Comparison of ENCODE assay signal across 13 cellular contexts in the genomic region with DNA sequence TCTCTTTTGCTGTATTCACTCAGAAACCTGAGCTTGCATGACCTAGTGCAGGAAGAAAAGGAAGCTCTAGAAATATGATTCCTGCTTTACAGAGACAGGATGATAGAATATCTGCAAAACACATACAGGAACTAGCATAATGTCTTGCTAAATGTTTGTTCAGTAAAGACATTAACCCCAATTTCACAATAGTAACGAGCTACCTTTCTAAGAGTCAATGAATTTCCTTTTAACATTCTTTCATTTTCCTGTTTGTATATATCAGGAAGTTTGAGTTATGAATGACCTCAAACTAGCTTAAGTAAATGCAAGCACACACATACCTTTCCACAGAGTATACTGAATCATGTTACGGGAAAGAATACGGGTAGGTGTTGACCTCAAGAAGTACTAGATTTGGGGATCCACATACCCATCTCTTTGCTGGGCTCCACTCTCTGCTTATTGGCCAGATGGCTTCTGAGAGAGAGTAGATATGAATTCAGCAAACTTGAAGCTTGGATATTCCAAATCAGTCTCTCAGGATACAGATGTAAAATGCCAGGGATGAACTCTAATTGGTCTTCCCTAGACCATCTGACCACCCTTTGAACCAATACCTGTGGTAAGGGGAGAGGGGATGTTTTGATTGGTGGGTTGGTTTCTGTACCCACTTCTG. TPM values are rescaled to one million over a fixed set of nuclear protein-coding genes. Genes with fewer than 3 reads are reported as not detected.
A peak's percentile ranks its signal among the peaks of the same experiment; 100 is the strongest.
DNase-seq lines count a peak whose midpoint lies in the region; ATAC-seq, FAIRE-seq and TF ChIP-seq lines count a peak whose summit lies in the region.
"Had no signal": no experiment of that assay in that cellular context is flagged by ENCODE, and none has a peak within 500 bp of the region (broad histone marks: within the 10 kb centered on the region; RNA-seq: fewer than 3 reads in every experiment).

No MANE protein-coding gene starts in this region.

- WGBS in small intestine, 3 donors, result 52 to 61% (median 59%) methylated on average over 3 of the region's 3 CpGs

- no peaks in the 10 kb centered on the region for H3K36me3 ChIP-seq in small intestine (ENCODE audit: control insufficient read depth in 2 of 2, insufficient read depth in 2 of 2, low read length in 2 of 2)

- H3K9me3 ChIP-seq in AG04450 (ENCODE audit: control insufficient read depth, insufficient read depth, low read length), result no peaks in the 10 kb centered on the region
- no peaks in the 10 kb centered on the region for H3K9me3 ChIP-seq in small intestine (ENCODE audit: control insufficient read depth, low read depth)

- H3K4me3 ChIP-seq in AG04450 (ENCODE audit: low read depth, low read length) (no peak overlapping the region), small intestine (ENCODE audit: low read depth in 1 of 2, low read length in 2 of 2) (no peak overlapping the region)

- CTCF ChIA-PET in AG04450 (lab: Charles Lee) (interaction anchor here (0.5 to 3.5 kb wide), 6 partner anchors 45 to 152 kb away, joined by 3 to 13 read pairs (median 4); no protein-coding TSS in a partner anchor), GM10248 (lab: Yijun Ruan, JAX) (interaction anchor here (0.9 to 2.2 kb wide), 5 partner anchors 18 to 135 kb away, joined by 3 to 6 read pairs (median 5); no protein-coding TSS in a partner anchor)

- H3K27me3 ChIP-seq in AG04450 (ENCODE audit: control insufficient read depth, insufficient read depth, low read length) (no peaks in the 10 kb centered on the region), small intestine (ENCODE audit: control insufficient read depth in 2 of 2, insufficient read depth in 2 of 2, low read length in 2 of 2) (no peaks in the 10 kb centered on the region)

- no peak for DNase-seq in AG04450 (ENCODE audit: low read depth, low spot score)
- DNase-seq in HT-29 (ENCODE audit: low spot score), result peak; percentile 50
- peak; percentile 70 for DNase-seq in left kidney (ENCODE audit: low read depth, low spot score)
- DNase-seq in stimulated activated naive B cell treated with anti-CD40 and anti-IgM and Interleukin-4, amounts not matched to agents 10 μg/mL and 1 μg/mL and 100 μg/mL, for 72 hours, result no peak
- DNase-seq in small intestine, result no peak
- no peak for DNase-seq in cardiac septum (ENCODE audit: low spot score)
- DNase-seq in GM10248 (ENCODE audit: extremely low spot score), result no peak
- DNase-seq: COR-L47, NCI-H2227 treated with DMSO at 0.1 percent for 48 hours had no signal

- no peak overlapping the region for H3K4me3 Mint-ChIP-seq in stimulated activated naive B cell treated with anti-CD40 and anti-IgM and Interleukin-4, amounts not matched to agents 10 μg/mL and 1 μg/mL and 100 μg/mL, for 72 hours
- H3K4me3 Mint-ChIP-seq: activated naive CD8-positive, alpha-beta T cell had no signal

- no peaks in the 10 kb centered on the region for H3K9me3 Mint-ChIP-seq in stimulated activated naive B cell treated with anti-CD40 and anti-IgM and Interleukin-4, amounts not matched to agents 10 μg/mL and 1 μg/mL and 100 μg/mL, for 72 hours

- no peaks in the 10 kb centered on the region for H3K4me1 ChIP-seq in small intestine (ENCODE audit: control insufficient read depth in 2 of 2, insufficient read depth in 1 of 2, low read depth in 1 of 2, low read length in 1 of 2)

- H3K36me3 Mint-ChIP-seq in stimulated activated naive B cell treated with anti-CD40 and anti-IgM and Interleukin-4, amounts not matched to agents 10 μg/mL and 1 μg/mL and 100 μg/mL, for 72 hours, result no peaks in the 10 kb centered on the region

- no peak for TF ChIP-seq CTCF in AG04450 (IDR thresholded peaks at IDR 0.05; ENCODE audit: low read depth, low read length)
- no peak for TF ChIP-seq CTCF in VCaP (conservative IDR thresholded peaks at IDR 0.05)
- TF ChIP-seq CTCF in GM10248 (IDR thresholded peaks at IDR 0.05; ENCODE audit: control extremely low read depth, extremely low read depth, low read depth, missing control alignments), result no peak

- ATAC-seq in stimulated activated naive B cell treated with anti-CD40 and anti-IgM and Interleukin-4, amounts not matched to agents 10 μg/mL and 1 μg/mL and 100 μg/mL, for 72 hours (replicated peaks), result no peak

- peaks cover 6 to 13% of the 10 kb centered on the region in 2 donors for H3K27me3 Mint-ChIP-seq in stimulated activated naive B cell treated with anti-CD40 and anti-IgM and Interleukin-4, amounts not matched to agents 10 μg/mL and 1 μg/mL and 100 μg/mL, for 72 hours

- POLR2A ChIA-PET in AG04450 (lab: Yijun Ruan, JAX), result interaction anchor here (0.8 kb wide), 1 partner anchor 133 kb away, joined by 5 read pairs; no protein-coding TSS in a partner anchor
- POLR2A ChIA-PET in GM10248 (lab: Yijun Ruan, JAX), result no interaction called here

- H3K27ac Mint-ChIP-seq in stimulated activated naive B cell treated with anti-CD40 and anti-IgM and Interleukin-4, amounts not matched to agents 10 μg/mL and 1 μg/mL and 100 μg/mL, for 72 hours, result no peak overlapping the region
- H3K27ac Mint-ChIP-seq: activated naive CD8-positive, alpha-beta T cell had no signal

- peak overlapping the region; percentile 54 for H3K27ac ChIP-seq in AG04450 (ENCODE audit: low read depth, low read length)
- H3K27ac ChIP-seq in VCaP, result peak overlapping the region; percentile 71
- H3K27ac ChIP-seq in small intestine (ENCODE audit: low read depth in 1 of 2, low read length in 1 of 2), result no peak overlapping the region

- FAIRE-seq in small intestine (lab: Jason Lieb, UNC), result no peak
- FAIRE-seq: frontal cortex, TTC549 had no signal

- no peaks in the 10 kb centered on the region for H3K4me1 Mint-ChIP-seq in stimulated activated naive B cell treated with anti-CD40 and anti-IgM and Interleukin-4, amounts not matched to agents 10 μg/mL and 1 μg/mL and 100 μg/mL, for 72 hours

- intact Hi-C loops in cardiac septum (cut with DNase I), result no loop called here

RNA-seq across cellular contexts. Expression of gene ACSL3, which starts 18.2 kb away (rescaled TPM):
- polyA plus RNA-seq in AG04450 (2011; rRNA removed) (80.9 and 88.9 TPM in 2 replicates), small intestine (10 to 100 TPM in 2 of 3 donors, 1 to 10 TPM in 1; 6.0 to 29.4 (median 13.0) TPM)
- 89.4 and 110 TPM in 2 replicates for polyA minus RNA-seq in AG04450 (2011; rRNA and poly(A)+ RNA removed)
- total RNA-seq in HT-29 (2014; rRNA removed; shearing (Covaris generic)), result 143 and 163 TPM in 2 replicates
- total RNA-seq in cardiac septum, result 37.4 TPM

Comparison
In these comparisons a context has a peak if more than half of its experiments do, and no peak if none do; other contexts are left out.
1. DNase-seq: peak in HT-29 (single experiment) and left kidney (single experiment); none in AG04450 (single experiment), stimulated activated naive B cell treated with anti-CD40 and anti-IgM and Interleukin-4, amounts not matched to agents 10 μg/mL and 1 μg/mL and 100 μg/mL, for 72 hours (single experiment), small intestine (single experiment), cardiac septum (single experiment) and GM10248 (single experiment).
2. H3K27ac ChIP-seq: peak in AG04450 (single experiment) and VCaP (single experiment); none in small intestine (0 of 2).